Comparison of ENCODE assay signal across 7 cellular contexts in genomic region chrX:113389846-113390245, GRCh38.
"Had no signal": no experiment of that assay in that cellular context is flagged by ENCODE, and none has a peak within 500 bp of the region (broad histone marks: within the 10 kb centered on the region; RNA-seq: fewer than 3 reads in every experiment).

No MANE protein-coding gene starts in this region.

- H3K4me3 ChIP-seq: GM23338, K562 had no signal

- H2AFZ ChIP-seq: GM23338 had no signal

- H3K4me2 ChIP-seq: GM23338 had no signal

- DNase-seq: H9, HFFc6, IMR-90, KG1 had no signal

- ATAC-seq: GM23338, HCT116, K562 had no signal
